8 cellular contexts compared by ENCODE assay signal in the genomic region with DNA sequence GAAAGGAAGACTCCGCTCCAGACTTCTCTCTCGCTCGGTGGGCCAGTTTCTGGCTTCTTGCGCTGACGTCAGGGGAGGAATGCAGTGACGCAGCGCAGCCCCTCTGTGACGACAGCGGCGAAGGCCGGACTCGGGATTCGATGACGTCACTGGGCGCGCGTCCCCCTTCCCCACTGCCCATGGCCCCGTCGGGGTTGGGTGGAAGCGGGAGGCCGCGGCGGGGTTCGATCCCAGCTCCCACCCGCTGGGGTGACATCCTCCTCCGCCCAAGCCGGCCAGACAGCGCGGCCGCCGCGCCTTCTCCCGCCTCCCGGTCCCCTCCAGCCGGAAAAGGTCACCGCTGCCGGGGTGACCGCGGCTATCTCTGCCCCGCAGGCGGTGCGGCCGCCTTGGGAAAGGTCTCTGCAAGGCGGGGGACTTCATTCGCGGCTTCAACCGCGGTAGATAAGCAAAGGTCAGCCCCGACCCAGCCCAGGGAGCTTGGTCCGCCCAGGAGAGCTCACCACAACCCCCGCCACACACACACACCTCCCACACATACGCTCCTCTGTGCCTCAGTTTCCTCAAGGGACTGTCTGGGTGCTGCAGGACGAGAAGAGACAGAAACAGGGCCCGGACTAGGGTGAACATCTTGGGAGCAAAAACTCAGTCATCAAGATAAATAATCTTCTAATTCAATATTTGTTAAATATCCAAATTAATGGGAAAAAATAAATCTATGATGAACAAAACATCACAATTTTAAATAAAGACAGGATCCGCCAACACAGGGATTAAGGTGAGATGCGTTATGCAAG. TPM values are rescaled to one million over a fixed set of nuclear protein-coding genes. Genes with fewer than 3 reads are reported as not detected.
DNase-seq lines count a peak whose midpoint lies in the region; ATAC-seq and TF ChIP-seq lines count a peak whose summit lies in the region.

No MANE protein-coding gene starts in this region.

- peak; percentile 83 for DNase-seq in AG20443 (ENCODE audit: low spot score)
- no peak for DNase-seq in Panc1 (ENCODE audit: low read depth, low spot score)
- DNase-seq in effector memory CD4-positive, alpha-beta T cell = no peak
- DNase-seq in SK-N-DZ (ENCODE audit: low spot score) = no peak
- no peak for DNase-seq in SIG-M5 treated with dmso at 0.1 percent for 504 hours (lab: John Stamatoyannopoulos, UW; ENCODE audit: unreplicated experiment)

- H3K9me3 ChIP-seq in Panc1 (ENCODE audit: control insufficient read depth, insufficient read depth, low read depth, low read length) (no peaks in the 10 kb centered on the region), muscle layer of duodenum (ENCODE audit: control insufficient read depth in 1 of 2, low read length in 2 of 2) (no peaks in the 10 kb centered on the region)
- no peaks in the 10 kb centered on the region for H3K9me3 ChIP-seq in effector memory CD4-positive, alpha-beta T cell (ENCODE audit: control insufficient read depth, low read length)

- in situ Hi-C loops in Panc1 (cut with HindIII; ENCODE audit: low pct_unique_long_range_greater_than_20kb, low sequenced_read_pairs) = no loop called here

- TSS peak; percentile 93 for BruUV-seq in Panc1 (replicated peaks; lab: Mats Ljungman, UMichigan)

- H3K4me1 ChIP-seq in Panc1 (ENCODE audit: control insufficient read depth, insufficient read depth, low read length) (peaks cover 12% of the 10 kb centered on the region), muscle layer of duodenum (ENCODE audit: control insufficient read depth in 1 of 2, insufficient read depth in 2 of 2, low read length in 2 of 2) (peaks cover 0 to 4% of the 10 kb centered on the region in 2 donors)
- peaks cover 26% of the 10 kb centered on the region for H3K4me1 ChIP-seq in effector memory CD4-positive, alpha-beta T cell (ENCODE audit: control insufficient read depth, insufficient read depth, low read length, poor library complexity, severe bottlenecking)

- intact Hi-C loops in Panc1 (cut with micrococcal nuclease; ENCODE audit: unreplicated experiment) = no loop called here

- CTCF ChIA-PET in Panc1 (lab: Charles Lee) = no interaction called here

- no peaks in the 10 kb centered on the region for H3K27me3 ChIP-seq in Panc1 (ENCODE audit: control insufficient read depth, insufficient read depth, low read length)
- H3K27me3 ChIP-seq in effector memory CD4-positive, alpha-beta T cell (replicated peaks; ENCODE audit: control insufficient read depth, insufficient read depth, low read length, poor library complexity, severe bottlenecking) = no peaks in the 10 kb centered on the region
- no peaks in the 10 kb centered on the region for H3K27me3 ChIP-seq in muscle layer of duodenum (ENCODE audit: low read depth, low read length)

- POLR2A ChIA-PET in Panc1 (lab: Charles Lee) = interaction anchor here (0.6 kb wide), 1 partner anchor 845 kb away, joined by 4 read pairs; no protein-coding TSS in a partner anchor

- ATAC-seq in GM18517 (IDR thresholded peaks at IDR 0.05; ENCODE audit: unreplicated experiment) = peak; percentile 38
- ATAC-seq in HG02970 (IDR thresholded peaks at IDR 0.05; ENCODE audit: low FRiP score, unreplicated experiment) = peak; percentile 39
- ATAC-seq in Panc1 = peak; percentile 70

- peak overlapping the region; percentile 66 to 69 for H3K4me3 ChIP-seq in Panc1 (ENCODE audit: low read depth in 2 of 2, low read length in 2 of 2)
- peak overlapping the region; percentile 66 for H3K4me3 ChIP-seq in effector memory CD4-positive, alpha-beta T cell (ENCODE audit: insufficient read depth, low read depth, low read length, poor library complexity, severe bottlenecking)
- H3K4me3 ChIP-seq in muscle layer of duodenum (ENCODE audit: low read depth in 1 of 2, low read length in 2 of 2) = peak overlapping the region; percentile 71 to 73

- H3K36me3 ChIP-seq in Panc1 (ENCODE audit: control insufficient read depth, insufficient read depth, low read length) (no peaks in the 10 kb centered on the region; the same call in 1 of the 2 replicates), muscle layer of duodenum (ENCODE audit: control insufficient read depth in 1 of 2, insufficient read depth in 2 of 2, low read length in 2 of 2) (peaks cover 0 to 7% of the 10 kb centered on the region in 2 donors)
- H3K36me3 ChIP-seq in effector memory CD4-positive, alpha-beta T cell (ENCODE audit: control insufficient read depth, insufficient read depth, low read length) = no peaks in the 10 kb centered on the region

- no peak for TF ChIP-seq CTCF in Panc1 (IDR thresholded peaks at IDR 0.05)

- H3K27ac ChIP-seq in Panc1 (ENCODE audit: low read length) (peak overlapping the region; percentile 85), muscle layer of duodenum (ENCODE audit: low read length) (peak overlapping the region; percentile 98)
- H3K27ac ChIP-seq in effector memory CD4-positive, alpha-beta T cell (ENCODE audit: insufficient read depth, low read length, poor library complexity, severe bottlenecking) = peak overlapping the region; percentile 100

RNA-seq across cellular contexts. Expression of a gene that starts 0.8 kb away (rescaled TPM):
- total RNA-seq in Panc1 (2021; ENCODE audit: unreplicated experiment) = 15.2 TPM
- polyA plus RNA-seq in Panc1 (2012; ENCODE audit: insufficient read length) = 31.2 TPM
- polyA plus RNA-seq in SK-N-DZ (2014; cell fraction: cytosol; rRNA removed) = 1.2 and 1.7 TPM in 2 replicates
- polyA plus RNA-seq in SK-N-DZ (2014; cell fraction: nucleus; rRNA removed) = 2.5 and 5.6 TPM in 2 replicates

RNA-seq across cellular contexts. Expression of a gene that starts 21.0 kb away (rescaled TPM):
- total RNA-seq in Panc1 (2021; ENCODE audit: unreplicated experiment) = not detected
- polyA plus RNA-seq in Panc1 (2012; ENCODE audit: insufficient read length) = not detected
- polyA plus RNA-seq in SK-N-DZ (2014; cell fraction: cytosol; rRNA removed) = not detected in 2 replicates
- not detected in 2 replicates for polyA plus RNA-seq in SK-N-DZ (2014; cell fraction: nucleus; rRNA removed)

RNA-seq across cellular contexts. Expression of a gene that starts 24.6 kb away (rescaled TPM):
- 10.2 TPM for total RNA-seq in Panc1 (2021; ENCODE audit: unreplicated experiment)
- 10.8 TPM for polyA plus RNA-seq in Panc1 (2012; ENCODE audit: insufficient read length)
- polyA plus RNA-seq in SK-N-DZ (2014; cell fraction: cytosol; rRNA removed) = 0.37 and 1.1 TPM in 2 replicates
- 0.46 and 1.4 TPM in 2 replicates for polyA plus RNA-seq in SK-N-DZ (2014; cell fraction: nucleus; rRNA removed)

RNA-seq across cellular contexts. Expression of a gene that starts 54.7 kb away (rescaled TPM):
- 38.8 TPM for total RNA-seq in Panc1 (2021; ENCODE audit: unreplicated experiment)
- polyA plus RNA-seq in Panc1 (2012; ENCODE audit: insufficient read length) = 36.7 TPM
- 36.7 and 46.9 TPM in 2 replicates for polyA plus RNA-seq in SK-N-DZ (2014; cell fraction: cytosol; rRNA removed)
- 120 and 125 TPM in 2 replicates for polyA plus RNA-seq in SK-N-DZ (2014; cell fraction: nucleus; rRNA removed)

RNA-seq across cellular contexts. Expression of a gene that starts 54.9 kb away (rescaled TPM):
- total RNA-seq in Panc1 (2021; ENCODE audit: unreplicated experiment) = 0.54 TPM
- polyA plus RNA-seq in Panc1 (2012; ENCODE audit: insufficient read length) = 1.3 TPM
- 1.8 TPM in 1 of 2 replicates, not detected in the other for polyA plus RNA-seq in SK-N-DZ (2014; cell fraction: cytosol; rRNA removed)
- polyA plus RNA-seq in SK-N-DZ (2014; cell fraction: nucleus; rRNA removed) = 0.82 and 0.93 TPM in 2 replicates
